8 cellular contexts compared by ENCODE assay signal in the genomic region with DNA sequence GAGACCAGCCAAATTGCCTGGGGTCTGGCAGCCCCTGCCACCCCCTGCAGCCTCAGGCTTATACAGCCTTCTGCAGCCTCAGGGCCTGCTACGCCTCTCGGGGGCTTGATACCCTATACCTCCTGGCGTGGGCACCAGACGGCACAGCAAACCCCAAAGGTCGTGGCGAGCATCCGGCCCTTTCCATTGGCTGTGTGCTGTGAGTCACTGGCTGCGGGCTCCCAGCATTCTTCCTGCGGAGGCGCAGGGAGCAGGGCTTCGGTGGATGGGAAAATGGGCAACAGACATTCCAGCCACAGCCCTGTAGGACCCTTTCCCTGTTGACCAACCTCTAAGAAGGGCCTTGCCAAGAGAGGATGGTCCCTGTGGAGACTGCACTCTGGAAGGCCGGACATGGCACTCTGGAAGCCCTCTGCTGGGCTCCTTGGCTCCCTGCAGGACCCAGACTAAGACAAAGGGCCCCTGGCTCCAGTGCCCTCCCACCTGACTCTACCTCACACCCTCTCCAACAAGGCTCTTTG. TPM values are rescaled to one million over a fixed set of nuclear protein-coding genes. Genes with fewer than 3 reads are reported as not detected.
DNase-seq lines count a peak whose midpoint lies in the region; ATAC-seq and TF ChIP-seq lines count a peak whose summit lies in the region.

No MANE protein-coding gene starts in this region.

- in situ Hi-C loops in KBM-7 (cut with MboI; ENCODE audit: low pct_unique_long_range_greater_than_20kb, low sequenced_read_pairs) = no loop called here

- no peak overlapping the region for H2BK15ac ChIP-seq in mesenchymal stem cell (ENCODE audit: low read depth, poor library complexity, severe bottlenecking)

- no peak for ATAC-seq in GM18519 (IDR thresholded peaks at IDR 0.05; ENCODE audit: low FRiP score, unreplicated experiment)
- no peak for ATAC-seq in GM19452 (IDR thresholded peaks at IDR 0.05; ENCODE audit: unreplicated experiment)
- no peak for ATAC-seq in HG03520 (IDR thresholded peaks at IDR 0.05; ENCODE audit: unreplicated experiment)

- DNase-seq in CD1c-positive myeloid dendritic cell (ENCODE audit: extremely low spot score) (peak; percentile 26), KBM-7 (peak; percentile 51), choroid plexus epithelial cell (ENCODE audit: low read depth) (peak; percentile 56), mesenchymal stem cell (no peak), SIG-M5 treated with dmso at 0.1 percent for 504 hours (lab: John Stamatoyannopoulos, UW; ENCODE audit: unreplicated experiment) (no peak)

- H2BK120ac ChIP-seq in mesenchymal stem cell (ENCODE audit: low read depth, low read length) = no peak overlapping the region

- H2BK12ac ChIP-seq in mesenchymal stem cell (ENCODE audit: low read length in 2 of 2) = peak overlapping the region in 1 of 2 experiments; percentile 76

- no peak overlapping the region for H2BK5ac ChIP-seq in mesenchymal stem cell (ENCODE audit: low read depth, low read length, poor library complexity, severe bottlenecking)

- peaks cover 44% of the 10 kb centered on the region for H3K79me1 ChIP-seq in mesenchymal stem cell (replicated peaks; ENCODE audit: low read length, poor library complexity, severe bottlenecking)

- H3K36me3 ChIP-seq in mesenchymal stem cell (ENCODE audit: control insufficient read depth in 1 of 2, insufficient read depth in 2 of 2, low read depth in 1 of 2, low read length in 2 of 2) = peaks cover 0 to 79% of the 10 kb centered on the region in 2 experiments

- H3K27ac ChIP-seq in mesenchymal stem cell (ENCODE audit: low read length, poor library complexity, severe bottlenecking) = no peak overlapping the region

- 85% methylated on average over 12 of the region's 12 CpGs for WGBS in mesenchymal stem cell

- H3K14ac ChIP-seq in mesenchymal stem cell (ENCODE audit: low read length in 2 of 2) = no peak overlapping the region

- no peak overlapping the region for H2AK5ac ChIP-seq in mesenchymal stem cell (ENCODE audit: low read length, severe bottlenecking)

- H3K9me3 ChIP-seq in mesenchymal stem cell (ENCODE audit: control insufficient read depth, low read length) = no peaks in the 10 kb centered on the region

- H3K4ac ChIP-seq in mesenchymal stem cell (ENCODE audit: low read depth in 1 of 2, low read length in 2 of 2) = no peak overlapping the region

- H3K4me2 ChIP-seq in mesenchymal stem cell (ENCODE audit: low read length, poor library complexity, severe bottlenecking) = no peak overlapping the region

- H4K8ac ChIP-seq in mesenchymal stem cell (ENCODE audit: low read length) = peak overlapping the region; percentile 64

- peak overlapping the region; percentile 30 for H4K91ac ChIP-seq in mesenchymal stem cell (ENCODE audit: low read length)

- H3K4me1 ChIP-seq in mesenchymal stem cell (ENCODE audit: control insufficient read depth, insufficient read depth, low read depth, low read length) = peaks cover 17% of the 10 kb centered on the region

- no peak overlapping the region for H3K23ac ChIP-seq in mesenchymal stem cell (ENCODE audit: low read length in 2 of 2)

- no peaks in the 10 kb centered on the region for H3K27me3 ChIP-seq in mesenchymal stem cell (ENCODE audit: control insufficient read depth in 1 of 2, insufficient read depth in 1 of 2, low read length in 2 of 2)

- H2AFZ ChIP-seq in mesenchymal stem cell (ENCODE audit: low read depth, low read length) = no peak overlapping the region

- no peak overlapping the region for H3K9ac ChIP-seq in mesenchymal stem cell (ENCODE audit: low read length)

- H3K4me3 ChIP-seq in choroid plexus epithelial cell (ENCODE audit: low read depth, low read length) = no peak overlapping the region
- no peak overlapping the region for H3K4me3 ChIP-seq in mesenchymal stem cell (ENCODE audit: insufficient read depth in 1 of 2, low read depth in 1 of 2, low read length in 2 of 2)

- TF ChIP-seq CTCF in choroid plexus epithelial cell (conservative IDR thresholded peaks at IDR 0.05; ENCODE audit: low read depth, low read length) = peak; percentile 72

- peak overlapping the region in 1 of 2 experiments; percentile 37 for H3K18ac ChIP-seq in mesenchymal stem cell (ENCODE audit: low read depth in 1 of 2, low read length in 2 of 2)

RNA-seq across cellular contexts. Expression of gene ITGA11, which starts 59.6 kb away (rescaled TPM):
- polyA plus RNA-seq in mesenchymal stem cell (2013, experiment 1 of 2) = 146 TPM
- polyA plus RNA-seq in mesenchymal stem cell (2013, experiment 2 of 2) = 150 TPM

Comparison
In these comparisons a context has a peak if more than half of its experiments do, and no peak if none do; other contexts are left out.
1. DNase-seq: peak in CD1c-positive myeloid dendritic cell (single experiment), KBM-7 (single experiment) and choroid plexus epithelial cell (single experiment); none in mesenchymal stem cell (single experiment) and SIG-M5 treated with dmso at 0.1 percent for 504 hours (single experiment).